Comparison of ENCODE assay signal across 8 cellular contexts in the genomic region with DNA sequence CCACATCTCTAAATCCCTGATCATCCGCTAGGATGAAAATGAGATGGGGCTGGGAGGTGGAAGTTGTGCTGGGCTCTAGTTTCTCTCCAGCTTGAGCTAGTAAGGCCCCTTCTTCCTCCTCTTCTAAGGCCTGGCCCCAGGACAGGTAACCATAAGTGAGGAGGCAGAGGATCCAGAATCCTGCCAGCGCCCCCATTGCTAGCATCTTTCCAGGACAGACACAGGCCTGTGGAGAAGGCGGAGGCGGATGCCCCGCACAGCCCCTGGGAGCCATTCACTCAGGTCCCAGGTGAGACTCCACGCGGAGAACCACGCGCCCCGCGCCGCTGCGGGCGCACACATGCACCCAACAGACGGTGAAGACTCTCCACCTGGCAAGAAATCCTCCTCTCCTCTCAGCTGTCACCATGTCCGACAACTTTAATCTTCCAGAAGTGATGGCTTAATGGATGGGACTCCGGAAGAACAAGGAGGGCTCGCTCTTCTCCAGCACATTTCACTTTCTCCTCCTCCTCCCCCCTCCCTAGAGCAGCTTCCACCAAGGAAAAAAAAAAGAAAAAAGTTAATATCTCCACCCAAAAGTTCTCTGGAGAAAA. TPM values are rescaled to one million over a fixed set of nuclear protein-coding genes. Genes with fewer than 3 reads are reported as not detected.
DNase-seq lines count a peak whose midpoint lies in the region; ATAC-seq and TF ChIP-seq lines count a peak whose summit lies in the region.

No MANE protein-coding gene starts in this region.

- 64 to 69% methylated on average over 18 of the region's 18 CpGs for WGBS in lung, 2 donors

- H3K4me3 ChIP-seq in lung (peak overlapping the region; percentile 67), vagina (peak overlapping the region; percentile 72)

- TF ChIP-seq CTCF in lung (IDR thresholded peaks at IDR 0.05; ENCODE audit: control extremely low read depth, extremely low read depth) (no peak), vagina (IDR thresholded peaks at IDR 0.05) (no peak)

- H3K4me1 ChIP-seq in lung (ENCODE audit: control insufficient read depth in 2 of 2, insufficient read depth in 2 of 2, low read length in 2 of 2) (peaks cover 0 to 5% of the 10 kb centered on the region in 2 donors), vagina (peaks cover 31% of the 10 kb centered on the region)

- peaks cover 35% of the 10 kb centered on the region for H3K27me3 Mint-ChIP-seq in activated naive CD4-positive, alpha-beta T cell treated with anti-CD3 and anti-CD28 coated beads for 36 hours (ENCODE audit: low read depth)

- no peak for DNase-seq in activated naive CD4-positive, alpha-beta T cell treated with anti-CD3 and anti-CD28 coated beads for 36 hours
- DNase-seq in activated naive CD4-positive, alpha-beta T cell treated with anti-CD3 and anti-CD28 coated beads, Interleukin-2, amount 50 U/mL, for 72 hours (ENCODE audit: low spot score in 2 of 2), result no peak
- DNase-seq in dedifferentiated amniotic fluid mesenchymal stem cell (ENCODE audit: extremely low spot score), result peak; percentile 46
- no peak for DNase-seq in lung (ENCODE audit: low spot score)
- DNase-seq in vagina (ENCODE audit: extremely low spot score in 2 of 2), result no peak
- DNase-seq in NCI-H2196 treated with DMSO at 0.1 percent for 48 hours (lab: John Stamatoyannopoulos, UW; ENCODE audit: unreplicated experiment), result no peak
- no peak for DNase-seq in effector CD4-positive, alpha-beta T cell
- no peak for DNase-seq in T1000 (lab: John Stamatoyannopoulos, UW)

- H3K36me3 ChIP-seq in lung (ENCODE audit: control insufficient read depth in 2 of 2, insufficient read depth in 2 of 2, low read length in 2 of 2) (no peaks in the 10 kb centered on the region), vagina (no peaks in the 10 kb centered on the region)

- H3K27ac Mint-ChIP-seq in activated naive CD4-positive, alpha-beta T cell treated with anti-CD3 and anti-CD28 coated beads for 36 hours, result no peak overlapping the region
- H3K27ac Mint-ChIP-seq in activated naive CD4-positive, alpha-beta T cell treated with anti-CD3 and anti-CD28 coated beads, Interleukin-2, amount 50 U/mL, for 72 hours, result no peak overlapping the region

- intact Hi-C loops in activated naive CD4-positive, alpha-beta T cell treated with anti-CD3 and anti-CD28 coated beads for 36 hours (cut with micrococcal nuclease), result no loop called here
- intact Hi-C loops in vagina (cut with DNase I), result no loop called here

- peak overlapping the region; percentile 71 for H3K4me3 Mint-ChIP-seq in activated naive CD4-positive, alpha-beta T cell treated with anti-CD3 and anti-CD28 coated beads for 36 hours

- H3K27me3 ChIP-seq in lung (ENCODE audit: control insufficient read depth, insufficient read depth) (no peaks in the 10 kb centered on the region), vagina (no peaks in the 10 kb centered on the region)

- TF ChIP-seq POLR2A in vagina (IDR thresholded peaks at IDR 0.05), result no peak

- H3K27ac ChIP-seq in lung (ENCODE audit: low read depth in 1 of 2, low read length in 1 of 2), result peak overlapping the region in 1 of 2 donors; percentile 94
- peak overlapping the region; percentile 90 for H3K27ac ChIP-seq in vagina

- CTCF ChIA-PET in activated naive CD4-positive, alpha-beta T cell treated with anti-CD3 and anti-CD28 coated beads for 36 hours (lab: Charles Lee), result interaction anchor here (0.6 kb wide), 1 partner anchor 406 kb away, joined by 4 read pairs; no protein-coding TSS in a partner anchor

- H3K9me3 Mint-ChIP-seq in activated naive CD4-positive, alpha-beta T cell treated with anti-CD3 and anti-CD28 coated beads for 36 hours, result peaks cover 5% of the 10 kb centered on the region
- H3K9me3 Mint-ChIP-seq in activated naive CD4-positive, alpha-beta T cell treated with anti-CD3 and anti-CD28 coated beads, Interleukin-2, amount 50 U/mL, for 72 hours, result peaks cover 7% of the 10 kb centered on the region in 2 donors

- H3K4me1 Mint-ChIP-seq in activated naive CD4-positive, alpha-beta T cell treated with anti-CD3 and anti-CD28 coated beads for 36 hours (ENCODE audit: low read depth), result peaks cover 11% of the 10 kb centered on the region

- ATAC-seq in activated naive CD4-positive, alpha-beta T cell treated with anti-CD3 and anti-CD28 coated beads, Interleukin-2, amount 50 U/mL, for 72 hours, result no peak
- ATAC-seq in lung (ENCODE audit: insufficient read depth, low FRiP score), result no peak

- peaks cover 0 to 3% of the 10 kb centered on the region in 2 donors for H3K9me3 ChIP-seq in lung (ENCODE audit: control insufficient read depth in 2 of 2, insufficient read depth in 1 of 2, low read length in 1 of 2)
- H3K9me3 ChIP-seq in vagina, result no peaks in the 10 kb centered on the region

- no peaks in the 10 kb centered on the region for H3K36me3 Mint-ChIP-seq in activated naive CD4-positive, alpha-beta T cell treated with anti-CD3 and anti-CD28 coated beads for 36 hours (ENCODE audit: low read depth)
- H3K36me3 Mint-ChIP-seq in activated naive CD4-positive, alpha-beta T cell treated with anti-CD3 and anti-CD28 coated beads, Interleukin-2, amount 50 U/mL, for 72 hours, result peaks cover 0 to 32% of the 10 kb centered on the region in 2 donors

RNA-seq across cellular contexts. Expression of a gene that starts 0.8 kb away (rescaled TPM):
- total RNA-seq in activated naive CD4-positive, alpha-beta T cell treated with anti-CD3 and anti-CD28 coated beads for 36 hours, result under 1 TPM; 0.05 to 0.10 TPM
- under 1 TPM in 1 of 2 donors, not detected in 1; 0.14 TPM for total RNA-seq in activated naive CD4-positive, alpha-beta T cell treated with anti-CD3 and anti-CD28 coated beads, Interleukin-2, amount 50 U/mL, for 72 hours
- total RNA-seq in lung (10 to 100 TPM in 1 of 2 donors, 1 to 10 TPM in 1; 8.0 to 20.6 TPM), vagina (5.4 TPM)
- polyA plus RNA-seq in lung, result 1 to 10 TPM; 2.3 to 5.1 TPM
